In the genomic region with DNA sequence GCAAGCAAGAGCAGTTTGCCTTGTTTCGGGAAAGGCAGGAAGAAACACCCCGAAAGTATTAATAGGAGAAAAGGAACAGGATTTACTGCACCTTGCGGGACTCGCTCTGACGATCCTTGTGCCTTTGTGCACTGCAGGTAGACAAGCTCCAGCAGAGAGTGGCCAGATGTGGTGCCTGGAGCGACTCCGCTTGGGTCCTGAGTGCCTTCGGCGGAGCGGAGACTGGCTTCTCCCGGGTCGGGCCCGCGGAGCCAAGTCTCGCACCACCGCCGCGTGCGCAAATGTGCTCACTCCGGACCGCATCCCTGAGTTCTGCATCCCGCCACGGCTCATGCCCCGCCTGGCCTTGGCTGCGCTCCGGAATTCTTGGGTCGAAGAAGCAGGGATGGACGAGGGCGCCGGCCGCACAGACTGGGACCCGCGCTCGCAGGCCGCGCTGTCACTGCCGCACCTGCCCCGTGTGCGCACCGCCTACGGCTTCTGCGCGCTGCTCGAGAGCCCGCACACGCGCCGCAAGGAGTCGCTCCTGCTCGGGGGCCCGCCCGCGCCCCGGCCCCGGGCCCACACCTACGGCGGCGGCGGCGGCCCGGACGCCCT, we compare ENCODE assay signal across 9 cellular contexts. TPM values are rescaled to one million over a fixed set of nuclear protein-coding genes. Genes with fewer than 3 reads are reported as not detected.
DNase-seq lines count a peak whose midpoint lies in the region; ATAC-seq and TF ChIP-seq lines count a peak whose summit lies in the region.
"Had no signal": no experiment of that assay in that cellular context is flagged by ENCODE, and none has a peak within 500 bp of the region (broad histone marks: within the 10 kb centered on the region; RNA-seq: fewer than 3 reads in every experiment).

No MANE protein-coding gene starts in this region.

- ATAC-seq in gastroesophageal sphincter (peak; percentile 25), HG03139 (IDR thresholded peaks at IDR 0.05; ENCODE audit: unreplicated experiment) (no peak), HG03571 (IDR thresholded peaks at IDR 0.05; ENCODE audit: unreplicated experiment) (no peak)

- H3K9me3 ChIP-seq in gastroesophageal sphincter (no peaks in the 10 kb centered on the region), ovary (no peaks in the 10 kb centered on the region)

- peak overlapping the region; percentile 23 to 59 for H3K4me3 ChIP-seq in gastroesophageal sphincter
- peak overlapping the region; percentile 48 for H3K4me3 ChIP-seq in ovary

- intact Hi-C loops in ovary (cut with DNase I) = no loop called here

- H3K27ac ChIP-seq in gastroesophageal sphincter (peak overlapping the region in 3 of 4 donors; percentile 41 to 58 (median 56)), ovary (no peak overlapping the region)

- H3K36me3 ChIP-seq in gastroesophageal sphincter = no peaks in the 10 kb centered on the region
- no peaks in the 10 kb centered on the region for H3K36me3 ChIP-seq in ovary

- DNase-seq in GM03348 (ENCODE audit: low spot score) (peak; percentile 15), HuH-7.5 (ENCODE audit: low spot score) (peak; percentile 20), ovary (peak; percentile 12 to 53 (median 32)), medulla oblongata (ENCODE audit: extremely low spot score) (no peak)
- peak; percentile 54 to 60 for DNase-seq in activated T-cell treated with anti-CD3 and anti-CD28 coated beads, Interleukin-2, amount 50 U/mL, for 48 hours

- H3K4me1 ChIP-seq in gastroesophageal sphincter = peaks cover 0 to 29% (median 10%) of the 10 kb centered on the region in 3 donors
- peaks cover 5% of the 10 kb centered on the region for H3K4me1 ChIP-seq in ovary (ENCODE audit: insufficient read depth)

- WGBS in gastroesophageal sphincter (ENCODE audit: low coverage in 1 of 2), 2 donors = 2 to 12% methylated on average over 5 to 25 of the region's 62 CpGs
- 1 to 2% (median 1%) methylated on average over 36 to 62 of the region's 62 CpGs for WGBS in ovary, 3 donors

- TF ChIP-seq POLR2A in gastroesophageal sphincter (IDR thresholded peaks at IDR 0.05) (no peak), ovary (IDR thresholded peaks at IDR 0.05) (no peak)

- TF ChIP-seq EP300 in gastroesophageal sphincter (IDR thresholded peaks at IDR 0.05) (no peak), ovary (IDR thresholded peaks at IDR 0.05) (no peak)

- peaks cover 68% of the 10 kb centered on the region for H3K27me3 ChIP-seq in gastroesophageal sphincter
- H3K27me3 ChIP-seq in ovary = no peaks in the 10 kb centered on the region

- no peak for TF ChIP-seq CTCF in gastroesophageal sphincter (IDR thresholded peaks at IDR 0.05)
- no peak for TF ChIP-seq CTCF in ovary (IDR thresholded peaks at IDR 0.05)

RNA-seq across cellular contexts. Expression of a gene that starts 0.8 kb away (rescaled TPM):
- total RNA-seq in gastroesophageal sphincter (under 1 TPM in 3 of 4 donors, not detected in 1; 0.12 to 0.40 (median 0.31) TPM), ovary (under 1 TPM in 3 of 7 donors, not detected in 4; 0.12 to 0.13 (median 0.13) TPM)
- under 1 TPM in 1 of 2 donors, not detected in 1; 0.02 TPM for polyA plus RNA-seq in ovary
- total RNA-seq: M059J had no signal

RNA-seq across cellular contexts. Expression of a gene that starts 7.3 kb away (rescaled TPM):
- total RNA-seq in gastroesophageal sphincter = 100 to 1,000 TPM in 1 of 4 donors, 10 to 100 TPM in 3; 62.2 to 108 (median 83.4) TPM
- total RNA-seq in ovary = 10 to 100 TPM; 48.2 to 78.1 (median 76.8) TPM
- 10 to 100 TPM; 19.4 to 39.0 TPM for polyA plus RNA-seq in ovary

Comparison
In these comparisons a context has a peak if more than half of its experiments do, and no peak if none do; other contexts are left out.
1. H3K27ac ChIP-seq: peak in gastroesophageal sphincter (3 of 4); none in ovary (0 of 2).